In the genomic region with DNA sequence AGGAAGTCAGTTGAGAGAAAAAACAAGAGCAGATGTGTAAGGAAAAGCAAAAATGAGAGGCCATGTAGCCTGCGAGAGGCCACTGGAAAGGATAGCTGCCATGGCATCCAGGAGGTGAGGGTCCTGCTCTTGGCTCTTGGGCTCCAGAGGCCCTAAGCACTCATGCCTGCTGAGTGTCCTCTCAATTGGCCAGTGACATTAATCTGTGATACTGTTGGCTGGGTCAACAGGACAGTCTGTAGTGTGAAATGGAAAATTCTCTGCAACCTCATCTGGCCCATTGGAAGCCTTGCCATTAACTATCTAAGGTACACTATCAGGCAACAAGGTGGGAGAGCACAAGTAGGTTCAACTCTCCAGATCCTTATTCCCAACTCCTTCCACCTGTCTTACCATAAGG, we compare ENCODE assay signal across 29 cellular contexts.
DNase-seq lines count a peak whose midpoint lies in the region; ATAC-seq and TF ChIP-seq lines count a peak whose summit lies in the region.
"Had no signal": no experiment of that assay in that cellular context is flagged by ENCODE, and none has a peak within 500 bp of the region (broad histone marks: within the 10 kb centered on the region; RNA-seq: fewer than 3 reads in every experiment).

No MANE protein-coding gene starts in this region.

- TF ChIP-seq POLR2A in heart left ventricle (IDR thresholded peaks at IDR 0.05) = no peak

- 92 to 100% (median 92%) methylated on average over 1 of the region's 1 CpG for WGBS in heart left ventricle, 4 donors

- DNase-seq in heart left ventricle (no peak), left cardiac atrium (no peak), left ventricle myocardium superior (no peak), Right ventricle myocardium superior (no peak)
- DNase-seq: 8988T; ACHN; AML-193; BE2C; C1 segment of cervical spinal cord; Caco-2; Calu3; CD4-positive, alpha-beta memory T cell; CD4-positive, alpha-beta T cell; CD4-positive, CD25-positive, alpha-beta regulatory T cell; CD8-positive, alpha-beta memory T cell; CD8-positive, alpha-beta T cell; COR-L47; DMS 273 treated with DMSO at 0.1 percent for 48 hours; DMS153; DMS53; DMS79; DMS79 treated with DMSO at 0.1 percent for 48 hours; DND-41; EL had no signal

- peaks cover 0 to 13% (median 0%) of the 10 kb centered on the region in 12 donors for H3K4me1 ChIP-seq in heart left ventricle
- H3K4me1 ChIP-seq: A549, BE2C, Caco-2 had no signal

- no peaks in the 10 kb centered on the region for H3K27me3 ChIP-seq in heart left ventricle
- H3K27me3 ChIP-seq: BE2C; BLaER1; BLaER1 treated with 17β-estradiol and CSF1 and Interleukin-3, amounts not matched to agents 10 nM and 100 nM had no signal

- ATAC-seq in heart left ventricle (peak in 3 of 4 donors; percentile 37 to 69 (median 56)), left cardiac atrium (no peak), left ventricle myocardium superior (peak; percentile 26), Right ventricle myocardium superior (ENCODE audit: poor library complexity) (no peak)
- ATAC-seq: A549; CD8-positive, alpha-beta T cell had no signal

- no peak overlapping the region for H3K4me3 ChIP-seq in heart left ventricle
- H3K4me3 ChIP-seq: A549; BLaER1; BLaER1 treated with 17β-estradiol and CSF1 and Interleukin-3, amounts not matched to agents 10 nM and 100 nM had no signal

- no peak for TF ChIP-seq CTCF in heart left ventricle (IDR thresholded peaks at IDR 0.05)

- intact Hi-C loops in heart left ventricle (cut with DNase I) = no loop called here
- intact Hi-C loops in left cardiac atrium (cut with DNase I) = loop anchor here in 1 of 2 donors (10.0 kb wide), 1 partner anchor 55 kb away; no protein-coding TSS in a partner anchor
- intact Hi-C loops in left ventricle myocardium superior (cut with micrococcal nuclease) = no loop called here
- intact Hi-C loops in Right ventricle myocardium superior (cut with DNase I) = no loop called here

- H3K27ac ChIP-seq in heart left ventricle = no peak overlapping the region
- H3K27ac ChIP-seq: 22Rv1; A549; BLaER1; BLaER1 treated with 17β-estradiol and CSF1 and Interleukin-3, amounts not matched to agents 10 nM and 100 nM; C4-2B had no signal

- H3K36me3 ChIP-seq in heart left ventricle = no peaks in the 10 kb centered on the region
- H3K36me3 ChIP-seq: BE2C; BLaER1; BLaER1 treated with 17β-estradiol and CSF1 and Interleukin-3, amounts not matched to agents 10 nM and 100 nM had no signal

- H3K9me3 ChIP-seq in heart left ventricle = no peaks in the 10 kb centered on the region
- H3K9me3 ChIP-seq: A549, BE2C, BLaER1, Caco-2 had no signal

Comparison
In these comparisons a context has a peak if more than half of its experiments do, and no peak if none do; other contexts are left out.
1. ATAC-seq: peak in heart left ventricle (3 of 4) and left ventricle myocardium superior (single experiment); none in left cardiac atrium (0 of 2) and Right ventricle myocardium superior (single experiment).